In genomic region chr5:151033217-151033934, GRCh38 we compare ENCODE assay signal across 20 cellular contexts.
"Had no signal": no experiment of that assay in that cellular context is flagged by ENCODE, and none has a peak within 500 bp of the region (broad histone marks: within the 10 kb centered on the region; RNA-seq: fewer than 3 reads in every experiment).

No MANE protein-coding gene starts in this region.

- H3K4me3 ChIP-seq: esophagus muscularis mucosa, gastroesophageal sphincter, lung, sigmoid colon, testis, transverse colon had no signal

- DNase-seq: central memory CD4-positive, alpha-beta T cell; cortex of kidney; effector memory CD4-positive, alpha-beta T cell; left cardiac atrium; left ventricle myocardium superior; mesenchymal stem cell; midbrain; naive B cell; sigmoid colon; small intestine; stimulated activated CD4-positive, alpha-beta T cell treated with anti-CD3 and anti-CD28 coated beads, Interleukin-12 subunit alpha, Interleukin-12 subunit beta, amount 100 ng/mL, for 4 hours; testis; transverse colon had no signal

- H3K27ac ChIP-seq: epithelial cell of prostate, neutrophil, sigmoid colon, testis, transverse colon had no signal

- H3K27me3 ChIP-seq: esophagus muscularis mucosa, gastroesophageal sphincter, neutrophil, sigmoid colon, testis, transverse colon had no signal

- H3K9me3 Mint-ChIP-seq: naive B cell; nephron; stimulated activated naive CD8-positive, alpha-beta T cell treated with anti-CD3 and anti-CD28 coated beads, Interleukin-15, Interleukin-2, amounts not matched to agents 100 ng/mL and 50 ng/mL, for 24 hours had no signal

- ATAC-seq: gastroesophageal sphincter, left cardiac atrium, left ventricle myocardium superior had no signal

- H3K9me3 ChIP-seq: esophagus muscularis mucosa, gastroesophageal sphincter, sigmoid colon, testis, transverse colon had no signal

- H3K27ac Mint-ChIP-seq: stimulated activated naive CD8-positive, alpha-beta T cell treated with anti-CD3 and anti-CD28 coated beads, Interleukin-15, Interleukin-2, amounts not matched to agents 100 ng/mL and 50 ng/mL, for 24 hours had no signal

- H3K27me3 Mint-ChIP-seq: naive B cell; stimulated activated naive CD8-positive, alpha-beta T cell treated with anti-CD3 and anti-CD28 coated beads, Interleukin-15, Interleukin-2, amounts not matched to agents 100 ng/mL and 50 ng/mL, for 24 hours had no signal

- H3K4me3 Mint-ChIP-seq: naive B cell; nephron; stimulated activated naive CD8-positive, alpha-beta T cell treated with anti-CD3 and anti-CD28 coated beads, Interleukin-15, Interleukin-2, amounts not matched to agents 100 ng/mL and 50 ng/mL, for 24 hours had no signal
